8 cellular contexts compared by ENCODE assay signal in the genomic region with DNA sequence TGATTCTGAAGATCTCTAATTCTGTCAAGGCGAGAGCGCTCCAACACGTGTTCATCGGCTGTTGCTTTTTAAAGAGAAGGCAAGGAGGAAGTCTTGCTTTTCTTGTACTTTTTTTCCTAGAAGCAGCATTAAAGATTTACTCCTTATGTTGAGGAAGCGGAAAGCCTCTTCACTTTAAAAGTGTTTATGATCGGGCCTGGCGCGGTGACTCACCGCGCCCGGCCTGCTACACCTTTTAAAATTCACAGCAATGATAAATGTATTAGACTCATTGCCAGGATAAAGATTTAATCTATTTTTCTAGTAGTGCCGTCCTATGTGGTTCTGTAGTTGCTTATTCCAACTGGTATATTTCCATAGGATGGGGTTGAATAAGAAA. TPM values are rescaled to one million over a fixed set of nuclear protein-coding genes. Genes with fewer than 3 reads are reported as not detected.
DNase-seq lines count a peak whose midpoint lies in the region; ATAC-seq, FAIRE-seq and TF ChIP-seq lines count a peak whose summit lies in the region.

No MANE protein-coding gene starts in this region.

- TF ChIP-seq CTCF in LNCaP clone FGC (IDR thresholded peaks at IDR 0.05; ENCODE audit: control insufficient read depth, extremely low read depth, insufficient read depth) = no peak
- TF ChIP-seq CTCF in GM12878 (IDR thresholded peaks at IDR 0.05 in 2 of 3, conservative IDR thresholded peaks at IDR 0.05 in 1 of 3; ENCODE audit: control insufficient read depth in 2 of 3, extremely low read depth in 1 of 3, insufficient read depth in 1 of 3, low read depth in 3 of 3, low read length in 3 of 3) = no peak

- WGBS in GM12878 (ENCODE audit: insufficient coverage, insufficient replicate concordance, low lambda C conversion rate, missing lambda C conversion rate) = under 1% methylated on average over 12 of the region's 12 CpGs
- WGBS in mesendoderm (ENCODE audit: extremely low coverage, insufficient coverage, low lambda C conversion rate) = no CpG with 5 or more reads among the region's 12 CpGs

- H3K27ac ChIP-seq in BLaER1 treated with 17β-estradiol and CSF1 and Interleukin-3, amounts not matched to agents 10 nM and 100 nM = peak overlapping the region; percentile 67 to 95 (median 89)
- H3K27ac ChIP-seq in GM12878 (ENCODE audit: control insufficient read depth, insufficient read depth) = peak overlapping the region; percentile 94
- H3K27ac ChIP-seq in mesendoderm (ENCODE audit: low read depth, low read length) = peak overlapping the region; percentile 87

- H2AFZ ChIP-seq in GM12878 (ENCODE audit: control insufficient read depth, low read depth, low read length) = peak overlapping the region; percentile 65

- H3K9ac ChIP-seq in BLaER1 treated with 17β-estradiol and CSF1 and Interleukin-3, amounts not matched to agents 10 nM and 100 nM = peak overlapping the region; percentile 76 to 96 (median 87)
- H3K9ac ChIP-seq in GM12878 (ENCODE audit: control insufficient read depth, insufficient read depth, low read length) = peak overlapping the region; percentile 89
- H3K9ac ChIP-seq in mesendoderm (ENCODE audit: low read length) = peak overlapping the region; percentile 98

- H3K36me3 ChIP-seq in BLaER1 treated with 17β-estradiol and CSF1 and Interleukin-3, amounts not matched to agents 10 nM and 100 nM = peaks cover 6 to 47% (median 26%) of the 10 kb centered on the region in 11 experiments; a peak in 19 of 22 replicates
- H3K36me3 ChIP-seq in GM12878 (ENCODE audit: control insufficient read depth in 2 of 2, insufficient read depth in 2 of 2, low read length in 1 of 2) (peaks cover 0 to 2% of the 10 kb centered on the region in 2 experiments; a peak in 1 of 4 replicates), mesendoderm (ENCODE audit: control insufficient read depth, insufficient read depth, low read length) (no peaks in the 10 kb centered on the region)

- H2BK15ac ChIP-seq in mesendoderm (replicated peaks; ENCODE audit: low read depth) = no peak overlapping the region

- peak overlapping the region; percentile 99 for H3K56ac ChIP-seq in mesendoderm (ENCODE audit: low read length)

- ATAC-seq in GM12878 = no peak

- H2BK120ac ChIP-seq in mesendoderm (ENCODE audit: low read depth, low read length) = no peak overlapping the region

- in situ Hi-C loops in GM12878 (cut with MboI) = no loop called here

- RAD21 ChIA-PET in GM12878 (lab: Charles Lee; ENCODE audit: unreplicated experiment) = interaction anchor here (0.8 to 2.7 kb wide), 8 partner anchors 41 to 228 kb away, joined by 3 to 22 read pairs (median 6); partner anchors contain the start of genes DENND6A, PDE12 and SLMAP

- peak overlapping the region; percentile 21 for H3K18ac ChIP-seq in mesendoderm (ENCODE audit: low read length)

- H4K8ac ChIP-seq in mesendoderm (ENCODE audit: low read depth, low read length) = no peak overlapping the region

- BruUV-seq in GM12878 (replicated peaks; lab: Mats Ljungman, UMichigan) = TSS peak; percentile 96

- H3K79me1 ChIP-seq in mesendoderm (ENCODE audit: low read length) = no peaks in the 10 kb centered on the region

- no peak for TF ChIP-seq RAD21 in GM12878 (IDR thresholded peaks at IDR 0.05; ENCODE audit: insufficient read depth, low read depth, low read length)

- no peaks in the 10 kb centered on the region for H3K9me3 ChIP-seq in BLaER1 treated with 17β-estradiol and CSF1 and Interleukin-3, amounts not matched to agents 10 nM and 100 nM (replicated peaks in 1 of 11)
- H3K9me3 ChIP-seq in GM12878 (replicated peaks; ENCODE audit: control insufficient read depth, insufficient read depth, low read length) = no peaks in the 10 kb centered on the region

- H2AK5ac ChIP-seq in mesendoderm (ENCODE audit: low read length) = peak overlapping the region; percentile 97

- peak overlapping the region; percentile 91 for H2BK5ac ChIP-seq in mesendoderm (ENCODE audit: low read length)

- DNase-seq in LNCaP clone FGC (ENCODE audit: low read depth) (no peak), GM12878 (ENCODE audit: low read depth, low spot score) (no peak), mesendoderm (no peak), mucosa of gallbladder (ENCODE audit: low spot score) (no peak), cerebellar nuclear complex (lab: John Stamatoyannopoulos, UW) (no peak), DMS 273 treated with DMSO at 0.1 percent for 48 hours (lab: John Stamatoyannopoulos, UW) (no peak)
- DNase-seq in NK-92 treated with Interleukin-12 subunit alpha and Interleukin-12 subunit beta, amount 100 ng/mL, for 24 hours (lab: John Stamatoyannopoulos, UW) = no peak

- POLR2A ChIA-PET in GM12878 (lab: Charles Lee) = interaction anchor here (0.7 to 5.0 kb wide), 9 partner anchors 11 to 822 kb away, joined by 3 to 36 read pairs (median 5); partner anchors contain the start of genes PDE12 and SLMAP

- H4K20me1 ChIP-seq in BLaER1 treated with 17β-estradiol and CSF1 and Interleukin-3, amounts not matched to agents 10 nM and 100 nM = peaks cover 29 to 40% (median 36%) of the 10 kb centered on the region in 11 experiments
- H4K20me1 ChIP-seq in GM12878 (ENCODE audit: control insufficient read depth, insufficient read depth) = no peaks in the 10 kb centered on the region

- peaks cover 59% of the 10 kb centered on the region for H3K79me2 ChIP-seq in GM12878 (ENCODE audit: control insufficient read depth, insufficient read depth, low read length)
- H3K79me2 ChIP-seq in mesendoderm (ENCODE audit: control insufficient read depth, insufficient read depth, low read length) = peaks cover 37% of the 10 kb centered on the region

- FAIRE-seq in GM12878 (lab: Jason Lieb, UNC) = no peak

- no peak for TF ChIP-seq POLR2A in GM12878 (IDR thresholded peaks at IDR 0.05; ENCODE audit: low read depth, low read length)

- H3K4me2 ChIP-seq in BLaER1 treated with 17β-estradiol and CSF1 and Interleukin-3, amounts not matched to agents 10 nM and 100 nM = peak overlapping the region; percentile 78 to 99 (median 92)
- H3K4me2 ChIP-seq in GM12878 (ENCODE audit: control insufficient read depth, insufficient read depth) (peak overlapping the region; percentile 69), mesendoderm (ENCODE audit: low read length) (peak overlapping the region; percentile 87)

- no peak for TF ChIP-seq EP300 in GM12878 (IDR thresholded peaks at IDR 0.05; ENCODE audit: borderline replicate concordance in 1 of 2, control insufficient read depth in 1 of 2, low read depth in 2 of 2, low read length in 2 of 2)

- SMC1A ChIA-PET in GM12878 (lab: Charles Lee; ENCODE audit: uncharacterized antibody, unreplicated experiment) = interaction anchor here (1.0 to 2.4 kb wide), 8 partner anchors 37 to 161 kb away, joined by 3 to 14 read pairs (median 5); partner anchors contain the start of genes PDE12 and SLMAP

- peak overlapping the region; percentile 94 for H3K23ac ChIP-seq in mesendoderm (ENCODE audit: low read length)

- intact Hi-C loops in GM12878 (cut with micrococcal nuclease; ENCODE audit: unreplicated experiment) = loop anchor here (1.0 to 5.0 kb wide), 4 partner anchors 41 to 159 kb away; partner anchors contain the start of genes PDE12 and SLMAP

- H3K4me1 ChIP-seq in BLaER1 treated with 17β-estradiol and CSF1 and Interleukin-3, amounts not matched to agents 10 nM and 100 nM = peaks cover 31 to 45% (median 40%) of the 10 kb centered on the region in 10 experiments
- no peaks in the 10 kb centered on the region; the same call in 1 of the 2 replicates for H3K4me1 ChIP-seq in GM12878 (ENCODE audit: control insufficient read depth, insufficient read depth, low read length)
- H3K4me1 ChIP-seq in mesendoderm (ENCODE audit: control insufficient read depth, low read depth, low read length) = no peaks in the 10 kb centered on the region

- no peaks in the 10 kb centered on the region for H3K27me3 ChIP-seq in BLaER1 treated with 17β-estradiol and CSF1 and Interleukin-3, amounts not matched to agents 10 nM and 100 nM
- no peaks in the 10 kb centered on the region for H3K27me3 ChIP-seq in GM12878 (replicated peaks in 1 of 2; ENCODE audit: control insufficient read depth in 2 of 2, insufficient read depth in 2 of 2, low read length in 1 of 2)
- H3K27me3 ChIP-seq in mesendoderm (ENCODE audit: insufficient read depth, low read length, poor library complexity) = no peaks in the 10 kb centered on the region

- H3K4ac ChIP-seq in mesendoderm (ENCODE audit: low read depth, low read length) = no peak overlapping the region

- H4K5ac ChIP-seq in mesendoderm (ENCODE audit: low read length) = peak overlapping the region; percentile 81

- CTCF ChIA-PET in GM12878 (lab: Yijun Ruan, JAX) = interaction anchor here (1.1 to 1.4 kb wide), 3 partner anchors 80 to 401 kb away, joined by 3 to 4 read pairs (median 4); no protein-coding TSS in a partner anchor

- H3K4me3 ChIP-seq in BLaER1 treated with 17β-estradiol and CSF1 and Interleukin-3, amounts not matched to agents 10 nM and 100 nM = peak overlapping the region; percentile 65 to 96 (median 86)
- H3K4me3 ChIP-seq in LNCaP clone FGC (ENCODE audit: low read depth, low read length) (peak overlapping the region; percentile 94), GM12878 (peak overlapping the region; percentile 77), mesendoderm (ENCODE audit: low read length) (peak overlapping the region; percentile 96)

RNA-seq across cellular contexts. Expression of gene ARF4, which starts 0.8 kb away (rescaled TPM):
- 19.6 and 20.3 TPM in 2 replicates for total RNA-seq in GM12878 (2013; cell fraction: nucleolus; rRNA removed)
- total RNA-seq in GM12878 (2014; rRNA removed) = 70.3 and 80.2 TPM in 2 replicates
- total RNA-seq in GM12878 (2014; rRNA removed; fragmentation: Illumina TruSeq; extraction: Trizol) = 74.8 and 78.4 TPM in 2 replicates
- 65.6 and 66.2 TPM in 2 replicates for total RNA-seq in GM12878 (2021)
- polyA plus RNA-seq in GM12878 (2011; ENCODE audit: low read depth) = 72.1 TPM
- 122 and 173 TPM in 2 replicates for polyA plus RNA-seq in GM12878 (2011; rRNA removed)
- 77.5 and 80.1 TPM in 2 replicates for polyA plus RNA-seq in GM12878 (2011; cell fraction: cytosol; rRNA removed)
- polyA plus RNA-seq in GM12878 (2011; cell fraction: nucleus; rRNA removed) = 40.6 and 41.4 TPM in 2 replicates
- 110 and 114 TPM in 2 replicates for polyA plus RNA-seq in GM12878 (2012)
- polyA plus RNA-seq in GM12878 (2014; fragmentation: Illumina TruSeq; extraction: Trizol) = 133 and 164 TPM in 2 replicates
- polyA plus RNA-seq in GM12878 (2014; fragmentation: Nextera tagmentation; extraction: Ambion mirVana) = 100 to 1,000 TPM; 166 to 283 TPM
- 76.8 and 82.5 TPM in 2 replicates for polyA plus RNA-seq in GM12878 (2014; rRNA removed)
- 100 to 1,000 TPM; 201 to 203 TPM for polyA plus RNA-seq in GM12878 (2016; fragmentation: Nextera tagmentation; extraction: Ambion mirVana)
- 72.1 and 96.6 TPM in 2 replicates for polyA minus RNA-seq in GM12878 (2011; rRNA and poly(A)+ RNA removed)
- polyA minus RNA-seq in GM12878 (2011; cell fraction: cytosol; rRNA and poly(A)+ RNA removed) = 35.2 and 38.9 TPM in 2 replicates
- polyA minus RNA-seq in GM12878 (2011; cell fraction: nucleus; rRNA and poly(A)+ RNA removed) = 59.5 and 88.8 TPM in 2 replicates
- polyA plus RNA-seq in mesendoderm (2013, experiment 1 of 2) = 197 TPM
- 213 TPM for polyA plus RNA-seq in mesendoderm (2013, experiment 2 of 2)
- total RNA-seq in mucosa of gallbladder = 149 TPM

RNA-seq across cellular contexts. Expression of gene PDE12, which starts 41.9 kb away (rescaled TPM):
- 33.1 and 33.3 TPM in 2 replicates for total RNA-seq in GM12878 (2013; cell fraction: nucleolus; rRNA removed)
- total RNA-seq in GM12878 (2014; rRNA removed) (20.5 and 22.4 TPM in 2 replicates), GM12878 (2014; rRNA removed; fragmentation: Illumina TruSeq; extraction: Trizol) (10.7 TPM in 2 replicates), GM12878 (2021) (23.0 and 26.1 TPM in 2 replicates), mucosa of gallbladder (24.3 TPM)
- polyA plus RNA-seq in GM12878 (2011; ENCODE audit: low read depth) = 3.0 TPM
- polyA plus RNA-seq in GM12878 (2011; rRNA removed) (15.7 and 18.3 TPM in 2 replicates), GM12878 (2014; fragmentation: Illumina TruSeq; extraction: Trizol) (10.2 and 11.2 TPM in 2 replicates), GM12878 (2014; fragmentation: Nextera tagmentation; extraction: Ambion mirVana) (10 to 100 TPM in 1 of 2 experiments, 1 to 10 TPM in 1; 3.0 to 10.1 TPM), GM12878 (2014; rRNA removed) (16.5 and 17.3 TPM in 2 replicates), GM12878 (2016; fragmentation: Nextera tagmentation; extraction: Ambion mirVana) (10 to 100 TPM; 20.8 to 20.9 TPM)
- 18.9 and 22.9 TPM in 2 replicates for polyA plus RNA-seq in GM12878 (2011; cell fraction: cytosol; rRNA removed)
- 11.1 and 15.4 TPM in 2 replicates for polyA plus RNA-seq in GM12878 (2011; cell fraction: nucleus; rRNA removed)
- 6.9 and 7.5 TPM in 2 replicates for polyA plus RNA-seq in GM12878 (2012)
- polyA minus RNA-seq in GM12878 (2011; rRNA and poly(A)+ RNA removed) = 37.7 and 42.8 TPM in 2 replicates
- polyA minus RNA-seq in GM12878 (2011; cell fraction: cytosol; rRNA and poly(A)+ RNA removed) = 20.2 and 21.3 TPM in 2 replicates
- 16.9 and 30.1 TPM in 2 replicates for polyA minus RNA-seq in GM12878 (2011; cell fraction: nucleus; rRNA and poly(A)+ RNA removed)
- 9.2 TPM for polyA plus RNA-seq in mesendoderm (2013, experiment 1 of 2)
- 9.3 TPM for polyA plus RNA-seq in mesendoderm (2013, experiment 2 of 2)

RNA-seq across cellular contexts. Expression of gene DNAH12, which starts 53.8 kb away (rescaled TPM):
- 0.25 and 0.47 TPM in 2 replicates for total RNA-seq in GM12878 (2013; cell fraction: nucleolus; rRNA removed)
- total RNA-seq in GM12878 (2014; rRNA removed) (under 0.01 and 0.11 TPM in 2 replicates), GM12878 (2014; rRNA removed; fragmentation: Illumina TruSeq; extraction: Trizol) (0.05 and 0.09 TPM in 2 replicates), GM12878 (2021) (0.05 and 0.19 TPM in 2 replicates), mucosa of gallbladder (0.52 TPM)
- polyA plus RNA-seq in GM12878 (2011; ENCODE audit: low read depth) = 0.05 TPM
- polyA plus RNA-seq in GM12878 (2011; rRNA removed) (0.05 and 0.27 TPM in 2 replicates), GM12878 (2014; fragmentation: Illumina TruSeq; extraction: Trizol) (0.10 and 0.13 TPM in 2 replicates), GM12878 (2014; fragmentation: Nextera tagmentation; extraction: Ambion mirVana) (under 1 TPM; 0.10 to 0.16 TPM), GM12878 (2014; rRNA removed) (0.03 and 0.06 TPM in 2 replicates), GM12878 (2016; fragmentation: Nextera tagmentation; extraction: Ambion mirVana) (under 1 TPM; 0.07 to 0.35 TPM)
- polyA plus RNA-seq in GM12878 (2011; cell fraction: cytosol; rRNA removed) = not detected in 2 replicates
- 0.01 and 0.04 TPM in 2 replicates for polyA plus RNA-seq in GM12878 (2011; cell fraction: nucleus; rRNA removed)
- polyA plus RNA-seq in GM12878 (2012) = 0.15 TPM in 1 of 2 replicates, not detected in the other
- 0.05 and 0.07 TPM in 2 replicates for polyA minus RNA-seq in GM12878 (2011; rRNA and poly(A)+ RNA removed)
- not detected in 2 replicates for polyA minus RNA-seq in GM12878 (2011; cell fraction: cytosol; rRNA and poly(A)+ RNA removed)
- polyA minus RNA-seq in GM12878 (2011; cell fraction: nucleus; rRNA and poly(A)+ RNA removed) = 0.10 and 0.12 TPM in 2 replicates
- 0.27 TPM for polyA plus RNA-seq in mesendoderm (2013, experiment 1 of 2)
- 0.18 TPM for polyA plus RNA-seq in mesendoderm (2013, experiment 2 of 2)
